In the genomic region with DNA sequence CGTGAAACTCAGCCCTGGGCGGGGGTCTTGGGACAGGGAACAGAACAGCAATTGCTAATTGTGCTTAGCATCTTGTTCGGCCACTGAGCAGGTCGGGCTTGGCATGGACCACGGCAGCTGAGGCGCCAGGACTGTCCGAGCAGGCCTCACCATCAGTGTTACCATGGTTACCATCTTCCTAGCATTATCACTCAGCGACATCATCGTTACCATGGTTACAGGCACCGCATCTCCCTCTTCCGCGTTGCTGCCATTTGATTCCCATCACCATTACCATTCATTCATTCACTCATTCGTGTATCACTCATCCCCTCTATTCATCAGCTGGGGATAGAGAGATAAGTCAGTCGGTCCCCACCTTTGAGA, we compare ENCODE assay signal across 8 cellular contexts.
DNase-seq lines count a peak whose midpoint lies in the region; ATAC-seq and TF ChIP-seq lines count a peak whose summit lies in the region.

No MANE protein-coding gene starts in this region.

- H3K79me2 ChIP-seq in Loucy (ENCODE audit: insufficient read depth, low read length) = no peaks in the 10 kb centered on the region; the same call in 1 of the 2 replicates
- no peaks in the 10 kb centered on the region for H3K79me2 ChIP-seq in GM23248 (ENCODE audit: insufficient read depth)

- H3K36me3 Mint-ChIP-seq in brain (no peaks in the 10 kb centered on the region), naive B cell (no peaks in the 10 kb centered on the region)

- peaks cover 41% of the 10 kb centered on the region for H3K4me1 ChIP-seq in Loucy (ENCODE audit: insufficient read depth, low read length, poor library complexity, severe bottlenecking)
- H3K4me1 ChIP-seq in GM23248 (ENCODE audit: insufficient read depth) = no peaks in the 10 kb centered on the region

- H3K9me2 ChIP-seq in Loucy (replicated peaks; ENCODE audit: low read depth, low read length) (no peaks in the 10 kb centered on the region), GM23248 (ENCODE audit: insufficient read depth) (no peaks in the 10 kb centered on the region)

- H3F3A ChIP-seq in Loucy (ENCODE audit: low read depth) = peaks cover 4% of the 10 kb centered on the region; the same call in 1 of the 2 replicates
- no peaks in the 10 kb centered on the region for H3F3A ChIP-seq in GM23248 (ENCODE audit: insufficient read depth)

- DNase-seq in DMS 273 (lab: John Stamatoyannopoulos, UW; ENCODE audit: unreplicated experiment) = peak; percentile 57
- no peak for DNase-seq in naive B cell
- no peak for DNase-seq in pons (ENCODE audit: low spot score)
- DNase-seq in GM23248 = no peak
- no peak for DNase-seq in midbrain (lab: John Stamatoyannopoulos, UW)

- H3K9me3 ChIP-seq in Loucy (ENCODE audit: insufficient read depth, low read depth, low read length) (no peaks in the 10 kb centered on the region), GM23248 (ENCODE audit: low read depth) (no peaks in the 10 kb centered on the region)

- H3K9me3 Mint-ChIP-seq in brain (peaks cover 0 to 5% (median 2%) of the 10 kb centered on the region in 5 experiments), naive B cell (no peaks in the 10 kb centered on the region)

- H3K4me3 ChIP-seq in Loucy (ENCODE audit: low read length, poor library complexity, severe bottlenecking) (peak overlapping the region; percentile 84), GM23248 (no peak overlapping the region)

- in situ Hi-C loops in GM23248 (cut with MboI) = no loop called here

- TF ChIP-seq CTCF in Loucy (conservative IDR thresholded peaks at IDR 0.05; ENCODE audit: low read length) (no peak), brain (conservative IDR thresholded peaks at IDR 0.05) (no peak)

- H3K27me3 ChIP-seq in Loucy (ENCODE audit: insufficient read depth, low read length, poor library complexity, severe bottlenecking) (no peaks in the 10 kb centered on the region), GM23248 (replicated peaks; ENCODE audit: insufficient read depth) (peaks cover 20% of the 10 kb centered on the region)

- H3K4me1 Mint-ChIP-seq in brain = peaks cover 46% of the 10 kb centered on the region
- H3K4me1 Mint-ChIP-seq in naive B cell = peaks cover 35 to 46% (median 41%) of the 10 kb centered on the region in 3 donors

- H3K27ac ChIP-seq in GM23248 = no peak overlapping the region

- peak overlapping the region; percentile 55 to 87 (median 81) for H3K4me3 Mint-ChIP-seq in brain
- H3K4me3 Mint-ChIP-seq in naive B cell = peak overlapping the region; percentile 79 to 96 (median 92)

- H3K27me3 Mint-ChIP-seq in brain = peaks cover 42% of the 10 kb centered on the region
- no peaks in the 10 kb centered on the region for H3K27me3 Mint-ChIP-seq in naive B cell

- H3K36me3 ChIP-seq in Loucy (ENCODE audit: insufficient read depth, low read length) (no peaks in the 10 kb centered on the region), GM23248 (ENCODE audit: low read depth) (no peaks in the 10 kb centered on the region)

- H2AFZ ChIP-seq in Loucy (ENCODE audit: low read length) (peak overlapping the region; percentile 73; the same call in 1 of the 2 replicates), GM23248 (no peak overlapping the region)

- H3K9ac ChIP-seq in Loucy (ENCODE audit: low read depth, low read length, poor library complexity, severe bottlenecking) = peak overlapping the region; percentile 98
- H3K9ac ChIP-seq in GM23248 = no peak overlapping the region

- ATAC-seq in naive B cell (ENCODE audit: low read depth in 2 of 2) (no peak), HG03442 (IDR thresholded peaks at IDR 0.05; ENCODE audit: unreplicated experiment) (no peak)

- H4K20me1 ChIP-seq in Loucy (ENCODE audit: insufficient read depth, low read length, poor library complexity, severe bottlenecking) (no peaks in the 10 kb centered on the region), GM23248 (ENCODE audit: insufficient read depth) (no peaks in the 10 kb centered on the region)

- 32 to 35% methylated on average over 14 of the region's 14 CpGs for WGBS in GM23248 (ENCODE audit: low coverage in 1 of 2, low lambda C conversion rate in 2 of 2, missing lambda C conversion rate in 2 of 2), 2 experiments

- H3K27ac Mint-ChIP-seq in brain (peak overlapping the region; percentile 4 to 95 (median 85)), naive B cell (peak overlapping the region; percentile 43 to 98 (median 92))

- H3K4me2 ChIP-seq in Loucy (ENCODE audit: low read depth, low read length, poor library complexity, severe bottlenecking) = peak overlapping the region; percentile 93
- no peak overlapping the region for H3K4me2 ChIP-seq in GM23248 (ENCODE audit: unreplicated experiment)
